Comparison of ENCODE assay signal across 9 cellular contexts in the genomic region with DNA sequence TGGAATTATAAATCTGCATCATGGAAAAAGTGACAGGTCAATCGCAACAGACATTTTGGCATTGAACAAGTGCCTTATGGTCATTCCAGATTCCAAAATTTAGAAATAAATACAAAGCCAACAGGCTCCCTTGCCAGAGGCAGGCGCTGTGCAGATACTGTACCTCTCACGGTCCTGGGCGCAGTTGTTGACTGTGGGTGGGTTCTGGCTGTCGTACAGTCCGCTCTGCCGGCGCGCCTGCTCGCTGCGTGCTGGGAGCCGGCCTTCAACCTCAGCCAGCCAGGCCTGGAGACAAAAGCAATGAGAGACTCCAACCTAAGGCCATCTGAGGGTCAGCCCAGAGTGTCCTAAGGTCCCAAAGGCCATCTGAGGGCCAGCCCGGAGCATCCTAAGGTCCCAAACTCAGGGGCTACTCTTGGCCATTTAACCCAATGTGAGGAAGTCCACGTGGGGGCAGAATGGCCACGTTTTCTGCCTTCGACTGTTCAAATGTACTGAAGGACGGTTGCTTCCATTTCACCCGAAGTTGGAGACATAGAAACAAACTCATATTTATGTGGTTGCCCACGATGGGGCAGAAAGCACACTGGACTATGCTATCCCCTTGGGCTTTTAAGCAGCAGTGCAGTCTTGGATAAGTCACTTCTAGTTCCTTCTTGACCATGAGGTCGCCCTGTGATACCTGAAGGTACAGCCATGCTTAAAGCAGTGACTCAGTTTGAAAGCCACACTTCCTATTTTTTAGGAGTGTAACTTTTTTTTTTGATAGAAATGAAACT.
DNase-seq lines count a peak whose midpoint lies in the region; ATAC-seq, FAIRE-seq and TF ChIP-seq lines count a peak whose summit lies in the region.
"Had no signal": no experiment of that assay in that cellular context is flagged by ENCODE, and none has a peak within 500 bp of the region (broad histone marks: within the 10 kb centered on the region; RNA-seq: fewer than 3 reads in every experiment).

No MANE protein-coding gene starts in this region.

- H3K4me2 ChIP-seq in smooth muscle cell = no peak overlapping the region

- peak overlapping the region; percentile 61 for H3K27ac Mint-ChIP-seq in endothelial cell (ENCODE audit: unreplicated experiment)

- no peaks in the 10 kb centered on the region for H3K9me3 ChIP-seq in small intestine (ENCODE audit: control insufficient read depth, low read depth)
- H3K9me3 ChIP-seq in smooth muscle cell (replicated peaks; ENCODE audit: low read depth) = no peaks in the 10 kb centered on the region

- H3K27me3 ChIP-seq in small intestine (ENCODE audit: control insufficient read depth in 2 of 2, insufficient read depth in 2 of 2, low read length in 2 of 2) (no peaks in the 10 kb centered on the region), smooth muscle cell (ENCODE audit: low read depth) (no peaks in the 10 kb centered on the region)

- H3K4me3 ChIP-seq in small intestine (ENCODE audit: low read depth in 1 of 2, low read length in 2 of 2) (no peak overlapping the region), smooth muscle cell (no peak overlapping the region)

- H3K79me2 ChIP-seq in smooth muscle cell (ENCODE audit: low read depth) = no peaks in the 10 kb centered on the region

- peaks cover 72% of the 10 kb centered on the region for H3K36me3 Mint-ChIP-seq in endothelial cell (ENCODE audit: low read depth, unreplicated experiment)

- H3K36me3 ChIP-seq in small intestine (ENCODE audit: control insufficient read depth in 2 of 2, insufficient read depth in 2 of 2, low read length in 2 of 2) = peaks cover 0 to 4% of the 10 kb centered on the region in 2 donors
- peaks cover 7% of the 10 kb centered on the region for H3K36me3 ChIP-seq in smooth muscle cell (ENCODE audit: low read depth)

- no peaks in the 10 kb centered on the region for H3K4me1 ChIP-seq in small intestine (ENCODE audit: control insufficient read depth in 2 of 2, insufficient read depth in 1 of 2, low read depth in 1 of 2, low read length in 1 of 2)
- no peaks in the 10 kb centered on the region for H3K4me1 ChIP-seq in smooth muscle cell (ENCODE audit: low read depth)

- no peak overlapping the region for H2AFZ ChIP-seq in smooth muscle cell (ENCODE audit: low read depth)

- no peak; the same call in 1 of the 2 replicates for TF ChIP-seq POLR2A in GM12892 (IDR thresholded peaks at IDR 0.05; ENCODE audit: low read depth, low read length)

- FAIRE-seq in GM12892 (lab: Jason Lieb, UNC) (peak; percentile 88), small intestine (lab: Jason Lieb, UNC) (no peak)

- H4K20me1 ChIP-seq in smooth muscle cell (ENCODE audit: low read depth) = no peaks in the 10 kb centered on the region

- peak overlapping the region; percentile 76 for H3K4me3 Mint-ChIP-seq in endothelial cell (ENCODE audit: unreplicated experiment)

- WGBS in small intestine, 3 donors = 86 to 93% (median 88%) methylated on average over 20 of the region's 20 CpGs
- 96% methylated on average over 20 of the region's 20 CpGs for WGBS in smooth muscle cell (ENCODE audit: low lambda C conversion rate)

- H3F3A ChIP-seq in smooth muscle cell (ENCODE audit: low read depth) = no peaks in the 10 kb centered on the region

- no peaks in the 10 kb centered on the region for H3K9me3 Mint-ChIP-seq in endothelial cell (ENCODE audit: unreplicated experiment)

- H3K27ac ChIP-seq in small intestine (ENCODE audit: low read depth in 1 of 2, low read length in 1 of 2) (no peak overlapping the region), smooth muscle cell (ENCODE audit: low read depth) (no peak overlapping the region)

- H3K27me3 Mint-ChIP-seq in endothelial cell (ENCODE audit: unreplicated experiment) = peaks cover 12% of the 10 kb centered on the region

- H3K4me1 Mint-ChIP-seq in endothelial cell (ENCODE audit: unreplicated experiment) = peaks cover 48% of the 10 kb centered on the region

- ATAC-seq in GM19468 (IDR thresholded peaks at IDR 0.05; ENCODE audit: extremely low read depth, unreplicated experiment) = peak; percentile 56
- peak; percentile 86 for ATAC-seq in HG03432 (IDR thresholded peaks at IDR 0.05; ENCODE audit: unreplicated experiment)

- no peak overlapping the region for H3K9ac ChIP-seq in smooth muscle cell (ENCODE audit: low read depth)

- no peak for TF ChIP-seq CTCF in endothelial cell (IDR thresholded peaks at IDR 0.05; ENCODE audit: unreplicated experiment)
- TF ChIP-seq CTCF in smooth muscle cell (IDR thresholded peaks at IDR 0.05; ENCODE audit: borderline replicate concordance, insufficient read depth, poor library complexity, severe bottlenecking) = no peak

- DNase-seq in GM12892 (ENCODE audit: insufficient read length) (peak; percentile 55), endothelial cell (ENCODE audit: low spot score) (no peak), medulla oblongata (ENCODE audit: extremely low spot score) (no peak), small intestine (no peak), smooth muscle cell (lab: John Stamatoyannopoulos, UW; ENCODE audit: unreplicated experiment) (no peak)
- DNase-seq in central memory CD4-positive, alpha-beta T cell = no peak
- DNase-seq: NCI-H1105 treated with DMSO at 0.1 percent for 48 hours had no signal
